1 cellular context compared by ENCODE assay signal in genomic region chr1:223748773-223749733, GRCh38.
TF ChIP-seq lines count a peak whose summit lies in the region.

No MANE protein-coding gene starts in this region.

TF ChIP-seq in HepG2, 621 proteins besides CTCF, POLR2A, EP300 and RAD21 (continued from another document):
- TF ChIP-seq ZBED4 (CRISPR knock-in tag; IDR thresholded peaks at IDR 0.05; ENCODE audit: borderline replicate concordance), result 0 out of 2 replicates have a peak, but pooled peaks have one; percentile 53
- TF ChIP-seq YY1 (IDR thresholded peaks at IDR 0.05; ENCODE audit: insufficient read depth, insufficient replicate concordance, low read depth, low read length), result peak; percentile 43
- peak; percentile 41; the same call in 1 of the 2 replicates for TF ChIP-seq KDM5B (CRISPR knock-in tag; IDR thresholded peaks at IDR 0.05; ENCODE audit: borderline replicate concordance)
- peak; percentile 57 for TF ChIP-seq RBM39 (IDR thresholded peaks at IDR 0.05; ENCODE audit: low read depth, low read length, poor library complexity, severe bottlenecking)
- no peak for TF ChIP-seq ZNF253 (CRISPR knock-in tag; IDR thresholded peaks at IDR 0.05; ENCODE audit: borderline replicate concordance)
- peak; percentile 36 for TF ChIP-seq HNRNPLL (IDR thresholded peaks at IDR 0.05; ENCODE audit: low read depth, low read length, poor library complexity, severe bottlenecking)
- 0 out of 2 replicates have a peak, but pooled peaks have one; percentile 37 for TF ChIP-seq MTF2 (CRISPR knock-in tag; IDR thresholded peaks at IDR 0.05; ENCODE audit: borderline replicate concordance)
- TF ChIP-seq ZNF687 (CRISPR knock-in tag; IDR thresholded peaks at IDR 0.05), result peak; percentile 49
- TF ChIP-seq HHEX (CRISPR knock-in tag; IDR thresholded peaks at IDR 0.05), result no peak
- TF ChIP-seq, protein P1, sequence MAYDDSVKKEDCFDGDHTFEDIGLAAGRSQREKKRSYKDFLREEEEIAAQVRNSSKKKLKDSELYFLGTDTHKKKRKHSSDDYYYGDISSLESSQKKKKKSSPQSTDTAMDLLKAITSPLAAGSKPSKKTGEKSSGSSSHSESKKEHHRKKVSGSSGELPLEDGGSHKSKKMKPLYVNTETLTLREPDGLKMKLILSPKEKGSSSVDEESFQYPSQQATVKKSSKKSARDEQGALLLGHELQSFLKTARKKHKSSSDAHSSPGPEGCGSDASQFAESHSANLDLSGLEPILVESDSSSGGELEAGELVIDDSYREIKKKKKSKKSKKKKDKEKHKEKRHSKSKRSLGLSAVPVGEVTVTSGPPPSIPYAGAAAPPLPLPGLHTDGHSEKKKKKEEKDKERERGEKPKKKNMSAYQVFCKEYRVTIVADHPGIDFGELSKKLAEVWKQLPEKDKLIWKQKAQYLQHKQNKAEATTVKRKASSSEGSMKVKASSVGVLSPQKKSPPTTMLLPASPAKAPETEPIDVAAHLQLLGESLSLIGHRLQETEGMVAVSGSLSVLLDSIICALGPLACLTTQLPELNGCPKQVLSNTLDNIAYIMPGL (CRISPR knock-in tag; IDR thresholded peaks at IDR 0.05; ENCODE audit: borderline replicate concordance in 1 of 2, low read depth in 1 of 2), result 0 out of 4 replicates have a peak, but pooled peaks of 1 of the 2 experiments have one; percentile 43
- TF ChIP-seq NBN (conservative IDR thresholded peaks at IDR 0.05), result no peak
- TF ChIP-seq STAG1 (CRISPR knock-in tag; IDR thresholded peaks at IDR 0.05), result peak; percentile 60
- TF ChIP-seq, protein P2, sequence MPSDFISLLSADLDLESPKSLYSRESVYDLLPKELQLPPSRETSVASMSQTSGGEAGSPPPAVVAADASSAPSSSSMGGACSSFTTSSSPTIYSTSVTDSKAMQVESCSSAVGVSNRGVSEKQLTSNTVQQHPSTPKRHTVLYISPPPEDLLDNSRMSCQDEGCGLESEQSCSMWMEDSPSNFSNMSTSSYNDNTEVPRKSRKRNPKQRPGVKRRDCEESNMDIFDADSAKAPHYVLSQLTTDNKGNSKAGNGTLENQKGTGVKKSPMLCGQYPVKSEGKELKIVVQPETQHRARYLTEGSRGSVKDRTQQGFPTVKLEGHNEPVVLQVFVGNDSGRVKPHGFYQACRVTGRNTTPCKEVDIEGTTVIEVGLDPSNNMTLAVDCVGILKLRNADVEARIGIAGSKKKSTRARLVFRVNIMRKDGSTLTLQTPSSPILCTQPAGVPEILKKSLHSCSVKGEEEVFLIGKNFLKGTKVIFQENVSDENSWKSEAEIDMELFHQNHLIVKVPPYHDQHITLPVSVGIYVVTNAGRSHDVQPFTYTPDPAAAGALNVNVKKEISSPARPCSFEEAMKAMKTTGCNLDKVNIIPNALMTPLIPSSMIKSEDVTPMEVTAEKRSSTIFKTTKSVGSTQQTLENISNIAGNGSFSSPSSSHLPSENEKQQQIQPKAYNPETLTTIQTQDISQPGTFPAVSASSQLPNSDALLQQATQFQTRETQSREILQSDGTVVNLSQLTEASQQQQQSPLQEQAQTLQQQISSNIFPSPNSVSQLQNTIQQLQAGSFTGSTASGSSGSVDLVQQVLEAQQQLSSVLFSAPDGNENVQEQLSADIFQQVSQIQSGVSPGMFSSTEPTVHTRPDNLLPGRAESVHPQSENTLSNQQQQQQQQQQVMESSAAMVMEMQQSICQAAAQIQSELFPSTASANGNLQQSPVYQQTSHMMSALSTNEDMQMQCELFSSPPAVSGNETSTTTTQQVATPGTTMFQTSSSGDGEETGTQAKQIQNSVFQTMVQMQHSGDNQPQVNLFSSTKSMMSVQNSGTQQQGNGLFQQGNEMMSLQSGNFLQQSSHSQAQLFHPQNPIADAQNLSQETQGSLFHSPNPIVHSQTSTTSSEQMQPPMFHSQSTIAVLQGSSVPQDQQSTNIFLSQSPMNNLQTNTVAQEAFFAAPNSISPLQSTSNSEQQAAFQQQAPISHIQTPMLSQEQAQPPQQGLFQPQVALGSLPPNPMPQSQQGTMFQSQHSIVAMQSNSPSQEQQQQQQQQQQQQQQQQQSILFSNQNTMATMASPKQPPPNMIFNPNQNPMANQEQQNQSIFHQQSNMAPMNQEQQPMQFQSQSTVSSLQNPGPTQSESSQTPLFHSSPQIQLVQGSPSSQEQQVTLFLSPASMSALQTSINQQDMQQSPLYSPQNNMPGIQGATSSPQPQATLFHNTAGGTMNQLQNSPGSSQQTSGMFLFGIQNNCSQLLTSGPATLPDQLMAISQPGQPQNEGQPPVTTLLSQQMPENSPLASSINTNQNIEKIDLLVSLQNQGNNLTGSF (CRISPR knock-in tag; IDR thresholded peaks at IDR 0.05), result no peak
- no peak for TF ChIP-seq FOXO1 (CRISPR knock-in tag; IDR thresholded peaks at IDR 0.05)
- TF ChIP-seq ARNT2 (CRISPR knock-in tag; IDR thresholded peaks at IDR 0.05; ENCODE audit: low read depth), result 0 out of 2 replicates have a peak, but pooled peaks have one; percentile 29
- TF ChIP-seq ZGPAT (CRISPR knock-in tag; IDR thresholded peaks at IDR 0.05), result peak; percentile 28; the same call in 1 of the 2 replicates
- TF ChIP-seq REL (CRISPR knock-in tag; conservative IDR thresholded peaks at IDR 0.05), result no peak
- peak; percentile 33; the same call in 1 of the 2 replicates for TF ChIP-seq GABPB1 (CRISPR knock-in tag; IDR thresholded peaks at IDR 0.05)
- TF ChIP-seq ZBTB33 (CRISPR knock-in tag; IDR thresholded peaks at IDR 0.05), result 0 out of 2 replicates have a peak, but pooled peaks have one; percentile 35
- TF ChIP-seq SMC3 (IDR thresholded peaks at IDR 0.05; ENCODE audit: low read length), result peak; percentile 53; the same call in 1 of the 2 replicates
- 0 out of 2 replicates have a peak, but pooled peaks have one; percentile 13 for TF ChIP-seq ZFX (CRISPR knock-in tag; IDR thresholded peaks at IDR 0.05; ENCODE audit: low read depth)
